Comparison of ENCODE assay signal across 1 cellular context in the genomic region with DNA sequence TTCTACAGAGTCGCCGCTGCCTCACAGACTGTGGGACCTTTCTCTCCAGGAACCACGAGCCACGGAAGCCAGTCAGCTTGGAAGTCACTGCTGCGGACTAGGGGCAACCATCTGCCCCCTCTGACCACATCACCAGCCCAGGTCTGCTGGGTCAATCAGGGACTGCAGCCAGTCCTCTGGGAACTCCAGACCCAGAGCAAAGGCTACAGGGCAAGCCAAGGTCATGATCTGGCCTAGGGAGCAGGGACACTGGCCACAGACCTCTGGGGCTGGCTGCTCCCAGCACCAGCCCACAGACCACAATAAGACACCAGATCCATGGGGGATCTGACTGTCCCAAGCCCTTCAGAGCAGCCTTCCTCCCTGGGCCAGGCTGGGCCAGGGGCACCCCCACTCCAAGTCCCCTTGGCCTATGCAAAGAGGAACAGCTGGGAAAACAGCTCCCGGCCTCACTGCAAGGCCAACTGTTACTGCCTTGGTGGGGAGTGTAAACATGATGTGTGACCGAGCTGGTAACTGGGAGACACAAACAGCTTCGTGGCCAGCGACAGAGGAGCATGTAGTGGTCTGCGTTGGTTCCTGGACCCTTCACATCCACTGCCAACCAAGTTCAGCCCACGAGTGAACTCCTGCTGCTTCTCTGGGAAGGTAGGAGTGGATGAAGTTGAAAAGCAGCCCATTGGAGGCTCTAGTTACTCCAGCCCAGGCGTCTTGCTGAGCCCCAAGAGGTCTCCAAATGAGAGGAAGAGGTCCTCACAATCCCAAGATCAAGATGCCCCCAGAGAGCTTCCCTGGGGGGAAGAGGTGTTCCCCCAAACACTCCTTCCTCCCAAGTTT.
A peak's percentile ranks its signal among the peaks of the same experiment; 100 is the strongest.
TF ChIP-seq lines count a peak whose summit lies in the region.

No MANE protein-coding gene starts in this region.

TF ChIP-seq in HepG2, 621 proteins besides CTCF, POLR2A, EP300 and RAD21 (continued from another document and continues in another):
- TF ChIP-seq, protein P1, sequence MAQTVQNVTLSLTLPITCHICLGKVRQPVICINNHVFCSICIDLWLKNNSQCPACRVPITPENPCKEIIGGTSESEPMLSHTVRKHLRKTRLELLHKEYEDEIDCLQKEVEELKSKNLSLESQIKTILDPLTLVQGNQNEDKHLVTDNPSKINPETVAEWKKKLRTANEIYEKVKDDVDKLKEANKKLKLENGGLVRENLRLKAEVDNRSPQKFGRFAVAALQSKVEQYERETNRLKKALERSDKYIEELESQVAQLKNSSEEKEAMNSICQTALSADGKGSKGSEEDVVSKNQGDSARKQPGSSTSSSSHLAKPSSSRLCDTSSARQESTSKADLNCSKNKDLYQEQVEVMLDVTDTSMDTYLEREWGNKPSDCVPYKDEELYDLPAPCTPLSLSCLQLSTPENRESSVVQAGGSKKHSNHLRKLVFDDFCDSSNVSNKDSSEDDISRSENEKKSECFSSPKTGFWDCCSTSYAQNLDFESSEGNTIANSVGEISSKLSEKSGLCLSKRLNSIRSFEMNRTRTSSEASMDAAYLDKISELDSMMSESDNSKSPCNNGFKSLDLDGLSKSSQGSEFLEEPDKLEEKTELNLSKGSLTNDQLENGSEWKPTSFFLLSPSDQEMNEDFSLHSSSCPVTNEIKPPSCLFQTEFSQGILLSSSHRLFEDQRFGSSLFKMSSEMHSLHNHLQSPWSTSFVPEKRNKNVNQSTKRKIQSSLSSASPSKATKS (CRISPR knock-in tag; IDR thresholded peaks at IDR 0.05), result no peak
- TF ChIP-seq SOX13 (IDR thresholded peaks at IDR 0.05) (no peak), SOX13 (CRISPR knock-in tag; conservative IDR thresholded peaks at IDR 0.05 in 1 of 2, IDR thresholded peaks at IDR 0.05 in 1 of 2) (peak in 1 of 2 experiments; percentile 26; a peak in 1 of 4 replicates), POGZ (CRISPR knock-in tag; IDR thresholded peaks at IDR 0.05) (peak; percentile 37; the same call in 1 of the 2 replicates), ZNF629 (CRISPR knock-in tag; conservative IDR thresholded peaks at IDR 0.05) (0 out of 2 replicates have a peak, but pooled peaks have one; percentile 14), NCOR1 (IDR thresholded peaks at IDR 0.05; ENCODE audit: borderline replicate concordance, low read length) (peak; percentile 55), ZNF724P (CRISPR knock-in tag; IDR thresholded peaks at IDR 0.05; ENCODE audit: borderline replicate concordance) (no peak), HNRNPUL1 (IDR thresholded peaks at IDR 0.05; ENCODE audit: low read depth, low read length) (no peak), ZNF33A (CRISPR knock-in tag; IDR thresholded peaks at IDR 0.05; ENCODE audit: borderline replicate concordance) (no peak), HCFC1 (IDR thresholded peaks at IDR 0.05; ENCODE audit: low read depth, low read length) (no peak), ZNF768 (CRISPR knock-in tag; IDR thresholded peaks at IDR 0.05) (no peak), ZNF441 (CRISPR knock-in tag; IDR thresholded peaks at IDR 0.05; ENCODE audit: borderline replicate concordance) (peak; percentile 47; the same call in 1 of the 2 replicates), CBX2 (IDR thresholded peaks at IDR 0.05; ENCODE audit: low read depth, low read length) (no peak), CBX2 (CRISPR knock-in tag; IDR thresholded peaks at IDR 0.05; ENCODE audit: low read depth) (no peak), RELA (CRISPR knock-in tag; IDR thresholded peaks at IDR 0.05) (0 out of 2 replicates have a peak, but pooled peaks have one; percentile 47), MYC (CRISPR knock-in tag; IDR thresholded peaks at IDR 0.05; ENCODE audit: borderline replicate concordance) (0 out of 2 replicates have a peak, but pooled peaks have one; percentile 39), JUN (CRISPR knock-in tag; IDR thresholded peaks at IDR 0.05) (0 out of 2 replicates have a peak, but pooled peaks have one; percentile 31), ZNF329 (CRISPR knock-in tag; IDR thresholded peaks at IDR 0.05; ENCODE audit: low read depth) (peak; percentile 86), ZNF674 (CRISPR knock-in tag; IDR thresholded peaks at IDR 0.05; ENCODE audit: low read depth) (no peak), HOXA5 (CRISPR knock-in tag; IDR thresholded peaks at IDR 0.05) (no peak), SATB2 (CRISPR knock-in tag; IDR thresholded peaks at IDR 0.05) (no peak), NFATC3 (CRISPR knock-in tag; IDR thresholded peaks at IDR 0.05) (no peak), ZFAT (CRISPR knock-in tag; conservative IDR thresholded peaks at IDR 0.05) (no peak), AGO1 (IDR thresholded peaks at IDR 0.05; ENCODE audit: low read depth, low read length, poor library complexity, severe bottlenecking) (no peak), SP5 (CRISPR knock-in tag; IDR thresholded peaks at IDR 0.05; ENCODE audit: borderline replicate concordance, low read depth) (peak; percentile 24; the same call in 1 of the 2 replicates), NFKB2 (CRISPR knock-in tag; IDR thresholded peaks at IDR 0.05; ENCODE audit: borderline replicate concordance) (no peak), ZNF350 (CRISPR knock-in tag; IDR thresholded peaks at IDR 0.05; ENCODE audit: borderline replicate concordance, low read depth) (peak; percentile 86), MXD4 (CRISPR knock-in tag; IDR thresholded peaks at IDR 0.05) (peak; percentile 31; the same call in 1 of the 2 replicates), KLF9 (CRISPR knock-in tag; IDR thresholded peaks at IDR 0.05; ENCODE audit: low read depth) (no peak), ZFX (CRISPR knock-in tag; IDR thresholded peaks at IDR 0.05; ENCODE audit: low read depth) (peak; percentile 86), SP4 (CRISPR knock-in tag; IDR thresholded peaks at IDR 0.05) (no peak), ATF7-NPFF (CRISPR knock-in tag; IDR thresholded peaks at IDR 0.05; ENCODE audit: low read depth) (no peak; the same call in 1 of the 2 replicates), ZNF598 (CRISPR knock-in tag; IDR thresholded peaks at IDR 0.05; ENCODE audit: borderline replicate concordance) (peak; percentile 83; the same call in 1 of the 2 replicates), RCOR2 (CRISPR knock-in tag; IDR thresholded peaks at IDR 0.05) (0 out of 2 replicates have a peak, but pooled peaks have one; percentile 14), ESRRA (CRISPR knock-in tag; IDR thresholded peaks at IDR 0.05; ENCODE audit: low read depth) (peak; percentile 100)
- TF ChIP-seq, protein P2, sequence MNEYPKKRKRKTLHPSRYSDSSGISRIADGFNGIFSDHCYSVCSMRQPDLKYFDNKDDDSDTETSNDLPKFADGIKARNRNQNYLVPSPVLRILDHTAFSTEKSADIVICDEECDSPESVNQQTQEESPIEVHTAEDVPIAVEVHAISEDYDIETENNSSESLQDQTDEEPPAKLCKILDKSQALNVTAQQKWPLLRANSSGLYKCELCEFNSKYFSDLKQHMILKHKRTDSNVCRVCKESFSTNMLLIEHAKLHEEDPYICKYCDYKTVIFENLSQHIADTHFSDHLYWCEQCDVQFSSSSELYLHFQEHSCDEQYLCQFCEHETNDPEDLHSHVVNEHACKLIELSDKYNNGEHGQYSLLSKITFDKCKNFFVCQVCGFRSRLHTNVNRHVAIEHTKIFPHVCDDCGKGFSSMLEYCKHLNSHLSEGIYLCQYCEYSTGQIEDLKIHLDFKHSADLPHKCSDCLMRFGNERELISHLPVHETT (CRISPR knock-in tag; conservative IDR thresholded peaks at IDR 0.05), result no peak
- TF ChIP-seq, protein P3, sequence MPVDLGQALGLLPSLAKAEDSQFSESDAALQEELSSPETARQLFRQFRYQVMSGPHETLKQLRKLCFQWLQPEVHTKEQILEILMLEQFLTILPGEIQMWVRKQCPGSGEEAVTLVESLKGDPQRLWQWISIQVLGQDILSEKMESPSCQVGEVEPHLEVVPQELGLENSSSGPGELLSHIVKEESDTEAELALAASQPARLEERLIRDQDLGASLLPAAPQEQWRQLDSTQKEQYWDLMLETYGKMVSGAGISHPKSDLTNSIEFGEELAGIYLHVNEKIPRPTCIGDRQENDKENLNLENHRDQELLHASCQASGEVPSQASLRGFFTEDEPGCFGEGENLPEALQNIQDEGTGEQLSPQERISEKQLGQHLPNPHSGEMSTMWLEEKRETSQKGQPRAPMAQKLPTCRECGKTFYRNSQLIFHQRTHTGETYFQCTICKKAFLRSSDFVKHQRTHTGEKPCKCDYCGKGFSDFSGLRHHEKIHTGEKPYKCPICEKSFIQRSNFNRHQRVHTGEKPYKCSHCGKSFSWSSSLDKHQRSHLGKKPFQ (CRISPR knock-in tag; IDR thresholded peaks at IDR 0.05; ENCODE audit: insufficient replicate concordance), result peak; percentile 49
- TF ChIP-seq, protein P4, sequence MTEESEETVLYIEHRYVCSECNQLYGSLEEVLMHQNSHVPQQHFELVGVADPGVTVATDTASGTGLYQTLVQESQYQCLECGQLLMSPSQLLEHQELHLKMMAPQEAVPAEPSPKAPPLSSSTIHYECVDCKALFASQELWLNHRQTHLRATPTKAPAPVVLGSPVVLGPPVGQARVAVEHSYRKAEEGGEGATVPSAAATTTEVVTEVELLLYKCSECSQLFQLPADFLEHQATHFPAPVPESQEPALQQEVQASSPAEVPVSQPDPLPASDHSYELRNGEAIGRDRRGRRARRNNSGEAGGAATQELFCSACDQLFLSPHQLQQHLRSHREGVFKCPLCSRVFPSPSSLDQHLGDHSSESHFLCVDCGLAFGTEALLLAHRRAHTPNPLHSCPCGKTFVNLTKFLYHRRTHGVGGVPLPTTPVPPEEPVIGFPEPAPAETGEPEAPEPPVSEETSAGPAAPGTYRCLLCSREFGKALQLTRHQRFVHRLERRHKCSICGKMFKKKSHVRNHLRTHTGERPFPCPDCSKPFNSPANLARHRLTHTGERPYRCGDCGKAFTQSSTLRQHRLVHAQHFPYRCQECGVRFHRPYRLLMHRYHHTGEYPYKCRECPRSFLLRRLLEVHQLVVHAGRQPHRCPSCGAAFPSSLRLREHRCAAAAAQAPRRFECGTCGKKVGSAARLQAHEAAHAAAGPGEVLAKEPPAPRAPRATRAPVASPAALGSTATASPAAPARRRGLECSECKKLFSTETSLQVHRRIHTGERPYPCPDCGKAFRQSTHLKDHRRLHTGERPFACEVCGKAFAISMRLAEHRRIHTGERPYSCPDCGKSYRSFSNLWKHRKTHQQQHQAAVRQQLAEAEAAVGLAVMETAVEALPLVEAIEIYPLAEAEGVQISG (CRISPR knock-in tag; IDR thresholded peaks at IDR 0.05), result 0 out of 2 replicates have a peak, but pooled peaks have one; percentile 47
- TF ChIP-seq, protein P5, sequence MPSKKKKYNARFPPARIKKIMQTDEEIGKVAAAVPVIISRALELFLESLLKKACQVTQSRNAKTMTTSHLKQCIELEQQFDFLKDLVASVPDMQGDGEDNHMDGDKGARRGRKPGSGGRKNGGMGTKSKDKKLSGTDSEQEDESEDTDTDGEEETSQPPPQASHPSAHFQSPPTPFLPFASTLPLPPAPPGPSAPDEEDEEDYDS (CRISPR knock-in tag; IDR thresholded peaks at IDR 0.05), result peak; percentile 49
- TF ChIP-seq, protein P6, sequence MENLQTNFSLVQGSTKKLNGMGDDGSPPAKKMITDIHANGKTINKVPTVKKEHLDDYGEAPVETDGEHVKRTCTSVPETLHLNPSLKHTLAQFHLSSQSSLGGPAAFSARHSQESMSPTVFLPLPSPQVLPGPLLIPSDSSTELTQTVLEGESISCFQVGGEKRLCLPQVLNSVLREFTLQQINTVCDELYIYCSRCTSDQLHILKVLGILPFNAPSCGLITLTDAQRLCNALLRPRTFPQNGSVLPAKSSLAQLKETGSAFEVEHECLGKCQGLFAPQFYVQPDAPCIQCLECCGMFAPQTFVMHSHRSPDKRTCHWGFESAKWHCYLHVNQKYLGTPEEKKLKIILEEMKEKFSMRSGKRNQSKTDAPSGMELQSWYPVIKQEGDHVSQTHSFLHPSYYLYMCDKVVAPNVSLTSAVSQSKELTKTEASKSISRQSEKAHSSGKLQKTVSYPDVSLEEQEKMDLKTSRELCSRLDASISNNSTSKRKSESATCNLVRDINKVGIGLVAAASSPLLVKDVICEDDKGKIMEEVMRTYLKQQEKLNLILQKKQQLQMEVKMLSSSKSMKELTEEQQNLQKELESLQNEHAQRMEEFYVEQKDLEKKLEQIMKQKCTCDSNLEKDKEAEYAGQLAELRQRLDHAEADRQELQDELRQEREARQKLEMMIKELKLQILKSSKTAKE (CRISPR knock-in tag; IDR thresholded peaks at IDR 0.05; ENCODE audit: borderline replicate concordance), result 0 out of 2 replicates have a peak, but pooled peaks have one; percentile 51
- TF ChIP-seq, protein P7, sequence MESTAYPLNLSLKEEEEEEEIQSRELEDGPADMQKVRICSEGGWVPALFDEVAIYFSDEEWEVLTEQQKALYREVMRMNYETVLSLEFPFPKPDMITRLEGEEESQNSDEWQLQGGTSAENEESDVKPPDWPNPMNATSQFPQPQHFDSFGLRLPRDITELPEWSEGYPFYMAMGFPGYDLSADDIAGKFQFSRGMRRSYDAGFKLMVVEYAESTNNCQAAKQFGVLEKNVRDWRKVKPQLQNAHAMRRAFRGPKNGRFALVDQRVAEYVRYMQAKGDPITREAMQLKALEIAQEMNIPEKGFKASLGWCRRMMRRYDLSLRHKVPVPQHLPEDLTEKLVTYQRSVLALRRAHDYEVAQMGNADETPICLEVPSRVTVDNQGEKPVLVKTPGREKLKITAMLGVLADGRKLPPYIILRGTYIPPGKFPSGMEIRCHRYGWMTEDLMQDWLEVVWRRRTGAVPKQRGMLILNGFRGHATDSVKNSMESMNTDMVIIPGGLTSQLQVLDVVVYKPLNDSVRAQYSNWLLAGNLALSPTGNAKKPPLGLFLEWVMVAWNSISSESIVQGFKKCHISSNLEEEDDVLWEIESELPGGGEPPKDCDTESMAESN (CRISPR knock-in tag; conservative IDR thresholded peaks at IDR 0.05), result peak; percentile 68; the same call in 1 of the 2 replicates
- TF ChIP-seq, protein P8, sequence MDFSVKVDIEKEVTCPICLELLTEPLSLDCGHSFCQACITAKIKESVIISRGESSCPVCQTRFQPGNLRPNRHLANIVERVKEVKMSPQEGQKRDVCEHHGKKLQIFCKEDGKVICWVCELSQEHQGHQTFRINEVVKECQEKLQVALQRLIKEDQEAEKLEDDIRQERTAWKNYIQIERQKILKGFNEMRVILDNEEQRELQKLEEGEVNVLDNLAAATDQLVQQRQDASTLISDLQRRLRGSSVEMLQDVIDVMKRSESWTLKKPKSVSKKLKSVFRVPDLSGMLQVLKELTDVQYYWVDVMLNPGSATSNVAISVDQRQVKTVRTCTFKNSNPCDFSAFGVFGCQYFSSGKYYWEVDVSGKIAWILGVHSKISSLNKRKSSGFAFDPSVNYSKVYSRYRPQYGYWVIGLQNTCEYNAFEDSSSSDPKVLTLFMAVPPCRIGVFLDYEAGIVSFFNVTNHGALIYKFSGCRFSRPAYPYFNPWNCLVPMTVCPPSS (IDR thresholded peaks at IDR 0.05), result no peak
- TF ChIP-seq, protein P9, sequence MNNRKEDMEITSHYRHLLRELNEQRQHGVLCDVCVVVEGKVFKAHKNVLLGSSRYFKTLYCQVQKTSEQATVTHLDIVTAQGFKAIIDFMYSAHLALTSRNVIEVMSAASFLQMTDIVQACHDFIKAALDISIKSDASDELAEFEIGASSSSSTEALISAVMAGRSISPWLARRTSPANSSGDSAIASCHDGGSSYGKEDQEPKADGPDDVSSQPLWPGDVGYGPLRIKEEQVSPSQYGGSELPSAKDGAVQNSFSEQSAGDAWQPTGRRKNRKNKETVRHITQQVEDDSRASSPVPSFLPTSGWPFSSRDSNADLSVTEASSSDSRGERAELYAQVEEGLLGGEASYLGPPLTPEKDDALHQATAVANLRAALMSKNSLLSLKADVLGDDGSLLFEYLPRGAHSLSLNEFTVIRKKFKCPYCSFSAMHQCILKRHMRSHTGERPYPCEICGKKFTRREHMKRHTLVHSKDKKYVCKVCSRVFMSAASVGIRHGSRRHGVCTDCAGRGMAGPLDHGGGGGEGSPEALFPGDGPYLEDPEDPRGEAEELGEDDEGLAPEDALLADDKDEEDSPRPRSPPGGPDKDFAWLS (CRISPR knock-in tag; IDR thresholded peaks at IDR 0.05; ENCODE audit: borderline replicate concordance), result no peak
